8 cellular contexts compared by ENCODE assay signal in the genomic region with DNA sequence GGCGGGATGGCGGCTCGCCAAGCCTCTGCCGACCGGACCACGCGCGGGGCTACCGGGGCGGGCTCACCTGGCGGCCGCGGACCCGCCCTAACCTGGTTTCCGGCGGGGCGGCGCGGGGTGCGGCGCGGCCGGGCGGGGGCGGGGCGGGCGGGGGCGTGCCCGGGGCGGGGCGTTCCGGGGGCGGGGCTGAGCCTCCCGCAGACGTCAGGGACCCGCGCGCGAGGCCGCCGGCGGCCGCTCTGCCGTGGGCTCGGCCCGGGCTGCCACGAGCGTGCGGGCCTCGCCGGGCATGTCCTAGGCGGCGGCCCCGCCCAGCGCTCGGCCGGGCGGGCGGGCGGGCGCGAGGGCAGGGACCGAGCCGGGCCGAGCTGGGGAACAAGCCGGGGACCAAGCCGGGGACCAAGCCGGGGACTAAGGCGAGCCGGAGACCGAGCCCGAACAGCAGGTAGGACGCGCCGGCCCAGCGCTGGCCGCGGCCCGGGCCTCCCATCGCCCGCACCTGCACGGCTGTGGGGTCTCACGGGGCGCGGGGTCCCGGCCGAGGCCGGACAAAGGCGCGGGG. TPM values are rescaled to one million over a fixed set of nuclear protein-coding genes. Genes with fewer than 3 reads are reported as not detected.
DNase-seq lines count a peak whose midpoint lies in the region; ATAC-seq, FAIRE-seq and TF ChIP-seq lines count a peak whose summit lies in the region.

A gene (plus strand): TSS at position 200 of the 562 bp plus-strand sequence. CDS start 3,183 bp downstream, outside the sequence.

- no peak within 1 kb of the TSS for H2AFZ ChIP-seq in H1 (ENCODE audit: low read length)

- H4K91ac ChIP-seq in H1 (replicated peaks; ENCODE audit: insufficient read length, low read length): peak within 1 kb of the TSS; percentile 89

- no peaks in the 10 kb centered on the region for H3K36me3 Mint-ChIP-seq in CD8-positive, alpha-beta memory T cell
- H3K36me3 Mint-ChIP-seq in activated CD4-positive, alpha-beta T cell treated with anti-CD3 and anti-CD28 coated beads, Interleukin-2, amount 10 ng/mL, durations not matched to agents 7 days and 5 days (ENCODE audit: low read depth): no peaks in the 10 kb centered on the region
- H3K36me3 Mint-ChIP-seq in memory B cell: no peaks in the 10 kb centered on the region

- H4K8ac ChIP-seq in H1 (ENCODE audit: extremely low read depth, insufficient read depth, low read length): peak within 1 kb of the TSS; percentile 83; the same call in 1 of the 2 replicates

- peaks cover 7 to 23% of the 10 kb centered on the region in 2 donors for H3K27me3 Mint-ChIP-seq in CD8-positive, alpha-beta memory T cell
- peaks cover 27% of the 10 kb centered on the region for H3K27me3 Mint-ChIP-seq in activated CD4-positive, alpha-beta T cell treated with anti-CD3 and anti-CD28 coated beads, Interleukin-2, amount 10 ng/mL, durations not matched to agents 7 days and 5 days
- peaks cover 25% of the 10 kb centered on the region for H3K27me3 Mint-ChIP-seq in memory B cell

- WGBS in H1 (ENCODE audit: extremely low coverage in 1 of 2, insufficient coverage in 1 of 2, insufficient read length in 1 of 2, insufficient replicate concordance in 2 of 2, low coverage in 1 of 2, low lambda C conversion rate in 2 of 2, missing lambda C conversion rate in 1 of 2), 2 experiments: 0% methylated on average over 8 of the region's 90 CpGs; no CpG with 5 or more reads in 1 of the 2 experiments

- H2AK5ac ChIP-seq in H1 (ENCODE audit: low read depth, low read length): peak within 1 kb of the TSS; percentile 14; the same call in 1 of the 2 replicates

- H2BK5ac ChIP-seq in H1 (ENCODE audit: low read depth, low read length): peak within 1 kb of the TSS; percentile 81; the same call in 1 of the 2 replicates

- peak within 1 kb of the TSS; percentile 4 for H3K27ac ChIP-seq in CD8-positive, alpha-beta memory T cell (ENCODE audit: low read depth, low read length)
- H3K27ac ChIP-seq in H1 (ENCODE audit: low read depth, low read length): peak within 1 kb of the TSS; percentile 49; the same call in 1 of the 2 replicates

- H4K20me1 ChIP-seq in H1 (replicated peaks in 1 of 2; ENCODE audit: control insufficient read depth in 1 of 2, insufficient read depth in 2 of 2, low read length in 2 of 2): peaks cover 21 to 37% of the 10 kb centered on the region in 2 experiments

- TF ChIP-seq RAD21 in H1 (IDR thresholded peaks at IDR 0.05 in 1 of 2, conservative IDR thresholded peaks at IDR 0.05 in 1 of 2; ENCODE audit: low read depth in 2 of 2, low read length in 2 of 2): no peak

- peaks cover 38% of the 10 kb centered on the region for H3K79me1 ChIP-seq in H1 (ENCODE audit: low read depth, low read length)

- H2BK120ac ChIP-seq in H1 (replicated peaks; ENCODE audit: low read depth, low read length): no peak within 1 kb of the TSS

- no peak within 1 kb of the TSS for H2BK20ac ChIP-seq in H1 (ENCODE audit: low read length)

- TF ChIP-seq POLR2A in H1 (IDR thresholded peaks at IDR 0.05; ENCODE audit: control extremely low read depth in 1 of 2, low read depth in 2 of 2, low read length in 2 of 2): no peak

- H3K56ac ChIP-seq in H1 (replicated peaks; ENCODE audit: insufficient read length, low read depth, low read length): peak within 1 kb of the TSS; percentile 77

- peak within 1 kb of the TSS in 6 of 7 donors; percentile 54 to 72 (median 61) for H3K4me3 Mint-ChIP-seq in CD8-positive, alpha-beta memory T cell
- H3K4me3 Mint-ChIP-seq in activated CD4-positive, alpha-beta T cell treated with anti-CD3 and anti-CD28 coated beads, Interleukin-2, amount 10 ng/mL, durations not matched to agents 7 days and 5 days: peak within 1 kb of the TSS; percentile 58
- H3K4me3 Mint-ChIP-seq in memory B cell: peak within 1 kb of the TSS; percentile 79

- no peak for TF ChIP-seq EP300 in H1 (IDR thresholded peaks at IDR 0.05; ENCODE audit: borderline replicate concordance in 1 of 2, low read depth in 2 of 2, low read length in 2 of 2)

- no peak for TF ChIP-seq CTCF in H1 (IDR thresholded peaks at IDR 0.05; ENCODE audit: control extremely low read depth in 1 of 3, insufficient read depth in 1 of 3, low read depth in 1 of 3, low read length in 3 of 3)

- H3K79me2 ChIP-seq in H1 (ENCODE audit: control insufficient read depth in 1 of 2, insufficient read depth in 2 of 2, low read length in 2 of 2): peaks cover 3 to 57% of the 10 kb centered on the region in 2 experiments

- H3K4me1 ChIP-seq in CD8-positive, alpha-beta memory T cell (ENCODE audit: insufficient read depth, low read length): peaks cover 9% of the 10 kb centered on the region
- H3K4me1 ChIP-seq in H1 (replicated peaks in 1 of 4; ENCODE audit: control insufficient read depth in 3 of 4, insufficient read depth in 4 of 4, low read length in 3 of 4): peaks cover 0 to 13% (median 9%) of the 10 kb centered on the region in 4 experiments; a peak in 5 of 7 replicates

- no peak within 1 kb of the TSS for H3K23ac ChIP-seq in H1 (ENCODE audit: insufficient read length)

- H3K4me2 ChIP-seq in H1 (ENCODE audit: insufficient read depth in 1 of 2, low read depth in 2 of 2, low read length in 2 of 2): peak within 1 kb of the TSS; percentile 77 to 85

- peak within 1 kb of the TSS; percentile 68; the same call in 1 of the 2 replicates for H2BK12ac ChIP-seq in H1 (ENCODE audit: low read depth, low read length)

- H3K14ac ChIP-seq in H1 (ENCODE audit: insufficient read length): no peak within 1 kb of the TSS

- no peak within 1 kb of the TSS for H2BK15ac ChIP-seq in H1 (ENCODE audit: low read length)

- no peaks in the 10 kb centered on the region for H3K27me3 ChIP-seq in CD8-positive, alpha-beta memory T cell (ENCODE audit: insufficient read depth, low read length, poor library complexity, severe bottlenecking)
- H3K27me3 ChIP-seq in H1 (replicated peaks in 1 of 4; ENCODE audit: control insufficient read depth in 3 of 4, extremely low read depth in 1 of 4, insufficient read depth in 3 of 4, low read length in 3 of 4): no peaks in the 10 kb centered on the region

- no peaks in the 10 kb centered on the region for H3K9me3 ChIP-seq in CD8-positive, alpha-beta memory T cell (ENCODE audit: low read length)
- peaks cover 0 to 9% of the 10 kb centered on the region in 2 experiments; a peak in 1 of 4 replicates for H3K9me3 ChIP-seq in H1 (ENCODE audit: insufficient read depth in 2 of 2, low read depth in 1 of 2, low read length in 1 of 2)

- H3K27ac Mint-ChIP-seq in CD8-positive, alpha-beta memory T cell: peak within 1 kb of the TSS in 1 of 8 donors; percentile 49
- peak within 1 kb of the TSS; percentile 41 for H3K27ac Mint-ChIP-seq in activated CD4-positive, alpha-beta T cell treated with anti-CD3 and anti-CD28 coated beads, Interleukin-2, amount 10 ng/mL, durations not matched to agents 7 days and 5 days
- H3K27ac Mint-ChIP-seq in memory B cell: no peak within 1 kb of the TSS

- no peaks in the 10 kb centered on the region for H3K36me3 ChIP-seq in CD8-positive, alpha-beta memory T cell (ENCODE audit: insufficient read depth, low read length)
- H3K36me3 ChIP-seq in H1 (ENCODE audit: control insufficient read depth in 2 of 4, insufficient read depth in 4 of 4, low read length in 3 of 4): peaks cover 0 to 9% (median under 1%) of the 10 kb centered on the region in 4 experiments; a peak in 2 of 8 replicates

- no peaks in the 10 kb centered on the region for H3K9me3 Mint-ChIP-seq in CD8-positive, alpha-beta memory T cell
- H3K9me3 Mint-ChIP-seq in activated CD4-positive, alpha-beta T cell treated with anti-CD3 and anti-CD28 coated beads, Interleukin-2, amount 10 ng/mL, durations not matched to agents 7 days and 5 days: no peaks in the 10 kb centered on the region
- H3K9me3 Mint-ChIP-seq in memory B cell: no peaks in the 10 kb centered on the region

- peak within 1 kb of the TSS; percentile 93 for H3K18ac ChIP-seq in H1 (ENCODE audit: extremely low read depth, low read length)

- no peak for FAIRE-seq in H1 (lab: Jason Lieb, UNC)

- CTCF ChIA-PET in CD8-positive, alpha-beta memory T cell (lab: Charles Lee): no interaction called here
- CTCF ChIA-PET in activated CD4-positive, alpha-beta T cell treated with anti-CD3 and anti-CD28 coated beads, Interleukin-2, amount 10 ng/mL, durations not matched to agents 7 days and 5 days (lab: Charles Lee): no interaction called here
- CTCF ChIA-PET in H1 (lab: Charles Lee; ENCODE audit: partially characterized antibody): interaction anchor here (2.2 kb wide), 1 partner anchor 39 kb away, joined by 9 read pairs; no protein-coding TSS in a partner anchor

- peaks cover 36% of the 10 kb centered on the region; the same call in 1 of the 2 replicates for H3K23me2 ChIP-seq in H1 (ENCODE audit: low read depth, low read length)

- H3K4me3 ChIP-seq in CD8-positive, alpha-beta memory T cell (ENCODE audit: low read length): peak within 1 kb of the TSS; percentile 32
- peak within 1 kb of the TSS; percentile 66 to 88 (median 86) for H3K4me3 ChIP-seq in H1 (ENCODE audit: extremely low read depth in 1 of 4, insufficient read depth in 2 of 4, low read depth in 3 of 4, low read length in 4 of 4)

- peak within 1 kb of the TSS; percentile 56 to 79 (median 72) for H3K9ac ChIP-seq in H1 (replicated peaks in 1 of 4; ENCODE audit: extremely low read depth in 1 of 4, low read depth in 3 of 4, low read length in 3 of 4)

- peak in 4 of 5 donors; percentile 16 to 61 (median 29) for DNase-seq in CD8-positive, alpha-beta memory T cell
- DNase-seq in HuH-7 (ENCODE audit: low spot score) (peak; percentile 71), H1 (ENCODE audit: low read depth in 1 of 2, low spot score in 2 of 2) (no peak), memory B cell (ENCODE audit: low spot score in 2 of 2) (peak in 1 of 2 donors; percentile 49), amniotic stem cell (lab: John Stamatoyannopoulos, UW) (no peak)
- DNase-seq in activated CD4-positive, alpha-beta T cell treated with anti-CD3 and anti-CD28 coated beads, Interleukin-2, amount 10 ng/mL, durations not matched to agents 7 days and 5 days: peak; percentile 40
- DNase-seq in stimulated activated naive CD4-positive, alpha-beta T cell treated with Interleukin-2 at 50 U/mL for 16 hours (lab: John Stamatoyannopoulos, UW): peak; percentile 32

- POLR2A ChIA-PET in CD8-positive, alpha-beta memory T cell (lab: Charles Lee): no interaction called here
- POLR2A ChIA-PET in activated CD4-positive, alpha-beta T cell treated with anti-CD3 and anti-CD28 coated beads, Interleukin-2, amount 10 ng/mL, durations not matched to agents 7 days and 5 days (lab: Charles Lee): no interaction called here
- POLR2A ChIA-PET in H1 (lab: Charles Lee; ENCODE audit: partially characterized antibody): interaction anchor here (1.1 to 3.8 kb wide), 8 partner anchors 9 to 80 kb away, joined by 3 to 82 read pairs (median 15); a partner anchor contains a TSS

- peaks cover 0 to 22% (median 0%) of the 10 kb centered on the region in 3 donors for H3K4me1 Mint-ChIP-seq in CD8-positive, alpha-beta memory T cell
- H3K4me1 Mint-ChIP-seq in activated CD4-positive, alpha-beta T cell treated with anti-CD3 and anti-CD28 coated beads, Interleukin-2, amount 10 ng/mL, durations not matched to agents 7 days and 5 days: peaks cover 12% of the 10 kb centered on the region
- H3K4me1 Mint-ChIP-seq in memory B cell: peaks cover 5% of the 10 kb centered on the region

- peak; percentile 79 for ATAC-seq in memory B cell (ENCODE audit: low read depth)
- no peak for ATAC-seq in GM19035 (IDR thresholded peaks at IDR 0.05; ENCODE audit: unreplicated experiment)

- H4K5ac ChIP-seq in H1 (ENCODE audit: insufficient read length, low read depth, low read length): peak within 1 kb of the TSS; percentile 91

- peak within 1 kb of the TSS; percentile 53 for H3K4ac ChIP-seq in H1 (replicated peaks; ENCODE audit: insufficient read length, low read depth, low read length)

RNA-seq across cellular contexts. Expression of the gene that starts here (rescaled TPM):
- total RNA-seq in CD8-positive, alpha-beta memory T cell: 1 to 10 TPM; 6.4 to 6.7 TPM
- not detected for polyA plus RNA-seq in CD8-positive, alpha-beta memory T cell
- total RNA-seq in activated CD4-positive, alpha-beta T cell treated with anti-CD3 and anti-CD28 coated beads, Interleukin-2, amount 10 ng/mL, durations not matched to agents 7 days and 5 days: 1 to 10 TPM; 3.0 TPM
- 32.3 and 33.8 TPM in 2 replicates for total RNA-seq in H1 (2021; fragmentation: NEBNext Ultra II Directional; extraction: Animal tissue kit (Norgen Biotek cat#: 25700))
- 9.1 and 15.2 TPM in 2 replicates for polyA plus RNA-seq in H1 (2011; rRNA removed)
- 9.4 TPM for polyA plus RNA-seq in H1 (2011; cell fraction: cytosol; rRNA removed)
- 34.9 TPM for polyA plus RNA-seq in H1 (2011; cell fraction: nucleus; rRNA removed)
- 14.3 to 23.9 TPM (median 20.7 TPM) in 4 replicates for polyA plus RNA-seq in H1 (2012, experiment 1 of 2)
- 13.0 TPM for polyA plus RNA-seq in H1 (2012, experiment 2 of 2)
- polyA plus RNA-seq in H1 (2013, experiment 1 of 2): 17.1 TPM
- polyA plus RNA-seq in H1 (2013, experiment 2 of 2): 16.2 TPM
- 4.7 and 5.7 TPM in 2 replicates for polyA minus RNA-seq in H1 (2011; rRNA and poly(A)+ RNA removed)
- polyA minus RNA-seq in H1 (2011; cell fraction: cytosol; rRNA and poly(A)+ RNA removed): 11.5 TPM
- 11.6 TPM for polyA minus RNA-seq in H1 (2011; cell fraction: nucleus; rRNA and poly(A)+ RNA removed)

Comparison
In these comparisons a context has a peak if more than half of its experiments do, and no peak if none do; other contexts are left out.
1. DNase-seq: peak in CD8-positive, alpha-beta memory T cell (4 of 5), HuH-7 (single experiment), activated CD4-positive, alpha-beta T cell treated with anti-CD3 and anti-CD28 coated beads, Interleukin-2, amount 10 ng/mL, durations not matched to agents 7 days and 5 days (single experiment) and stimulated activated naive CD4-positive, alpha-beta T cell treated with Interleukin-2 at 50 U/mL for 16 hours (single experiment); none in H1 (0 of 2) and amniotic stem cell (single experiment).
2. Peak in every context shown above with its lines, with median percentiles within 50 percentile points of each other: H3K4me3 Mint-ChIP-seq.